ENCODE assay signal across 30 cellular contexts in the genomic region with DNA sequence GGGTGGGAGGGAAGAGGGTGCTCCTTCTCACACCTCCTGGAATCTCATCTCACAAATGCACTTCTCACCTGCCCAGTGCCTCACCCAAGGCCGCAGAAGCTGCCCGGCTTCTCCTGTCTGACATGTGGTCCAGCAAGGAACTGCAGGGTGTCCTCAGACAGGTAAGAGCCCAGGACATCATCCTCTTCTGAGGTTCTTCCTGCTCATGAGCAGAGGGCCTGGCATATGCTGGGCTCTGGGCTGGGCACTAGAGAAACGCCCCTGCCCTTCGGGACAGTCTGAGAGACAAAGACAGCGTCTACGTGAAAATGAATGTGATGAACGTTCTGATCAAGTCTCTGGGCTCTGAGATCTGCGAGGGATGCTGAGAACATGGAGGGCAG. TPM values are rescaled to one million over a fixed set of nuclear protein-coding genes. Genes with fewer than 3 reads are reported as not detected.
"Had no signal": no experiment of that assay in that cellular context is flagged by ENCODE, and none has a peak within 500 bp of the region (broad histone marks: within the 10 kb centered on the region; RNA-seq: fewer than 3 reads in every experiment).

No MANE protein-coding gene starts in this region.

- H3K4me1 Mint-ChIP-seq: stimulated activated naive CD8-positive, alpha-beta T cell treated with anti-CD3 and anti-CD28 coated beads, Interleukin-15, amount 100 ng/mL, for 72 hours had no signal

- DNase-seq: dorsolateral prefrontal cortex; effector CD4-positive, alpha-beta T cell; foreskin fibroblast; hippocampal formation; islet precursor cell; kidney glomerular epithelial cell; mesendoderm; midbrain; naive thymus-derived CD4-positive, alpha-beta T cell; occipital lobe; small intestine; stimulated activated CD4-positive, alpha-beta T cell treated with anti-CD3 and anti-CD28 coated beads, Interleukin-12 subunit alpha, Interleukin-12 subunit beta, amount 100 ng/mL, for 4 hours; stimulated activated CD4-positive, alpha-beta T cell treated with anti-CD3 and anti-CD28 coated beads, Interleukin-1b, Interleukin-23, amount 100 ng/mL, for 48 hours; stimulated activated CD4-positive, alpha-beta T cell treated with anti-CD3 and anti-CD28 coated beads, Interleukin-4, amount 100 ng/mL, for 1 hour; stimulated activated CD8-positive, alpha-beta memory T cell treated with anti-CD3 and anti-CD28 coated beads, Interleukin-4, amount 100 ng/mL, for 48 hours; stimulated activated naive CD4-positive, alpha-beta T cell; stimulated activated naive CD8-positive, alpha-beta T cell treated with anti-CD3 and anti-CD28 coated beads, Interleukin-15, amount 100 ng/mL, for 72 hours; transverse colon had no signal

- H3K36me3 Mint-ChIP-seq: naive thymus-derived CD4-positive, alpha-beta T cell had no signal

- H3K9me3 Mint-ChIP-seq: naive thymus-derived CD4-positive, alpha-beta T cell; nephron; stimulated activated naive CD8-positive, alpha-beta T cell treated with anti-CD3 and anti-CD28 coated beads, Interleukin-15, amount 100 ng/mL, for 72 hours had no signal

- H3K27me3 Mint-ChIP-seq: naive thymus-derived CD4-positive, alpha-beta T cell; stimulated activated naive CD8-positive, alpha-beta T cell treated with anti-CD3 and anti-CD28 coated beads, Interleukin-15, amount 100 ng/mL, for 72 hours had no signal

- H3K27ac ChIP-seq: dorsolateral prefrontal cortex, epithelial cell of prostate, gastroesophageal sphincter, heart left ventricle, pancreas, right lobe of liver, suprapubic skin, transverse colon, vagina had no signal

- H3K36me3 ChIP-seq: gastroesophageal sphincter, heart left ventricle, pancreas, right lobe of liver, transverse colon had no signal

- H3K9me3 ChIP-seq: gastroesophageal sphincter, heart left ventricle, pancreas, right lobe of liver, suprapubic skin, transverse colon, vagina had no signal

- H3K27me3 ChIP-seq: dorsolateral prefrontal cortex, gastroesophageal sphincter, heart left ventricle, pancreas, right lobe of liver, suprapubic skin, transverse colon, vagina had no signal

- H3K4me3 Mint-ChIP-seq: naive thymus-derived CD4-positive, alpha-beta T cell; nephron; stimulated activated naive CD8-positive, alpha-beta T cell treated with anti-CD3 and anti-CD28 coated beads, Interleukin-15, amount 100 ng/mL, for 72 hours had no signal

- H3K4me3 ChIP-seq: dorsolateral prefrontal cortex, gastroesophageal sphincter, heart left ventricle, pancreas, right lobe of liver, suprapubic skin, transverse colon, vagina had no signal

- H3K27ac Mint-ChIP-seq: naive thymus-derived CD4-positive, alpha-beta T cell; nephron; progenitor cell of endocrine pancreas had no signal

- ATAC-seq: heart left ventricle; naive thymus-derived CD4-positive, alpha-beta T cell; pancreas; right lobe of liver had no signal

- H3K4me1 ChIP-seq: gastroesophageal sphincter, pancreas, right lobe of liver, suprapubic skin, transverse colon had no signal

RNA-seq across cellular contexts. Expression of gene PKP1, which starts 42.4 kb away (rescaled TPM):
- total RNA-seq: liver; lung microvascular endothelial cell; naive thymus-derived CD4-positive, alpha-beta T cell; progenitor cell of endocrine pancreas; right lobe of liver had no signal
- polyA plus RNA-seq: naive thymus-derived CD4-positive, alpha-beta T cell had no signal

RNA-seq across cellular contexts. Expression of gene TNNT2, which starts 51.8 kb away (rescaled TPM):
- total RNA-seq: cerebellum; lung microvascular endothelial cell; naive thymus-derived CD4-positive, alpha-beta T cell; occipital lobe had no signal
- polyA plus RNA-seq: naive thymus-derived CD4-positive, alpha-beta T cell had no signal
